In the genomic region with DNA sequence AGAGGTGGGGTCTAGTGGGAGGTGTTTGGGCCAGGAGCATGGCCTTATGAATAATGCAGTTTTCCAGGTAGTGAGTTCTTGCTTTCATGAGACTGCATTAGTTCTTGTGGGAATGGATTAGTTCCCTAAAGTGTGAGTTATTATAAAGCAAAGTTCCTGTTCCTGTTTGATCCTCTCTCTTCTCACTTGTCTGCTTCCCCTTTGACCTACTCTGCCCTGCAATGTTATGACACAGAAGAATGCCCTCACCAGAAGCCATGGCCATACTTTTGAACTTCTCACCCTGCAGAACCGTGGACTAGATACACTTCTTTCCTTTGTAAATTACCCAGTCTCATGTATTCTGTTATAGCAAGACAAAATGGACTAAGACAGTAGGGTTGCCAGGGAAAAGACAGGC, we compare ENCODE assay signal across 1 cellular context.
TF ChIP-seq lines count a peak whose summit lies in the region.

No MANE protein-coding gene starts in this region.

TF ChIP-seq in IMR-90, 13 proteins besides CTCF, POLR2A, EP300 and RAD21 (continued from another document):
- TF ChIP-seq, protein P1, sequence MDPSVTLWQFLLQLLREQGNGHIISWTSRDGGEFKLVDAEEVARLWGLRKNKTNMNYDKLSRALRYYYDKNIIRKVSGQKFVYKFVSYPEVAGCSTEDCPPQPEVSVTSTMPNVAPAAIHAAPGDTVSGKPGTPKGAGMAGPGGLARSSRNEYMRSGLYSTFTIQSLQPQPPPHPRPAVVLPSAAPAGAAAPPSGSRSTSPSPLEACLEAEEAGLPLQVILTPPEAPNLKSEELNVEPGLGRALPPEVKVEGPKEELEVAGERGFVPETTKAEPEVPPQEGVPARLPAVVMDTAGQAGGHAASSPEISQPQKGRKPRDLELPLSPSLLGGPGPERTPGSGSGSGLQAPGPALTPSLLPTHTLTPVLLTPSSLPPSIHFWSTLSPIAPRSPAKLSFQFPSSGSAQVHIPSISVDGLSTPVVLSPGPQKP (IDR thresholded peaks at IDR 0.05; ENCODE audit: borderline replicate concordance, low read depth, low read length): no peak
- TF ChIP-seq MAFK (IDR thresholded peaks at IDR 0.05; ENCODE audit: low read depth, low read length): no peak
- no peak for TF ChIP-seq MXI1 (IDR thresholded peaks at IDR 0.05; ENCODE audit: borderline replicate concordance, low read depth, low read length)
- no peak for TF ChIP-seq SMC3 (IDR thresholded peaks at IDR 0.05; ENCODE audit: low read depth, low read length)
- TF ChIP-seq, protein P2, sequence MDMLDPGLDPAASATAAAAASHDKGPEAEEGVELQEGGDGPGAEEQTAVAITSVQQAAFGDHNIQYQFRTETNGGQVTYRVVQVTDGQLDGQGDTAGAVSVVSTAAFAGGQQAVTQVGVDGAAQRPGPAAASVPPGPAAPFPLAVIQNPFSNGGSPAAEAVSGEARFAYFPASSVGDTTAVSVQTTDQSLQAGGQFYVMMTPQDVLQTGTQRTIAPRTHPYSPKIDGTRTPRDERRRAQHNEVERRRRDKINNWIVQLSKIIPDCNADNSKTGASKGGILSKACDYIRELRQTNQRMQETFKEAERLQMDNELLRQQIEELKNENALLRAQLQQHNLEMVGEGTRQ (IDR thresholded peaks at IDR 0.05; ENCODE audit: low read depth, low read length): no peak
